ENCODE assay signal across 10 cellular contexts in genomic region chr2:58131191-58132011, GRCh38.
DNase-seq lines count a peak whose midpoint lies in the region; ATAC-seq, FAIRE-seq and TF ChIP-seq lines count a peak whose summit lies in the region.
"Had no signal": no experiment of that assay in that cellular context is flagged by ENCODE, and none has a peak within 500 bp of the region (broad histone marks: within the 10 kb centered on the region; RNA-seq: fewer than 3 reads in every experiment).

No MANE protein-coding gene starts in this region.

- peak; percentile 4 for DNase-seq in OCI-LY7 (ENCODE audit: low spot score)
- DNase-seq in fibroblast of gingiva (ENCODE audit: low read depth): peak; percentile 56
- DNase-seq in ovary: peak in 4 of 5 donors; percentile 15 to 62 (median 30)
- DNase-seq in stimulated activated naive CD8-positive, alpha-beta T cell treated with anti-CD3 and anti-CD28 coated beads, Interleukin-15, Interleukin-2, amounts not matched to agents 100 U/mL and 50 U/mL, for 24 hours: no peak
- DNase-seq in epidermal melanocyte (ENCODE audit: insufficient read length, low spot score): no peak
- DNase-seq in ecto neural progenitor cell (ENCODE audit: low spot score): no peak
- no peak for DNase-seq in central memory CD4-positive, alpha-beta T cell
- DNase-seq: naive thymus-derived CD8-positive, alpha-beta T cell had no signal

- no peak overlapping the region for H2AFZ ChIP-seq in OCI-LY7 (ENCODE audit: low read length)

- H3K4me2 ChIP-seq in OCI-LY7 (ENCODE audit: low read length): no peak overlapping the region

- FAIRE-seq in G401.6 (lab: Jason Lieb, UNC): peak; percentile 93

- H3K4me3 ChIP-seq in OCI-LY7 (ENCODE audit: low read depth, low read length, poor library complexity, severe bottlenecking) (no peak overlapping the region), ovary (no peak overlapping the region)
- H3K4me3 ChIP-seq: ascending aorta had no signal

- no peak overlapping the region for H3K27ac ChIP-seq in OCI-LY7 (ENCODE audit: low read depth, low read length, poor library complexity, severe bottlenecking)
- no peak overlapping the region for H3K27ac ChIP-seq in ovary

- no peaks in the 10 kb centered on the region for H4K20me1 ChIP-seq in OCI-LY7 (ENCODE audit: insufficient read depth, low read length)

- H3K4me1 ChIP-seq in OCI-LY7 (ENCODE audit: insufficient read depth, low read length, poor library complexity, severe bottlenecking) (no peaks in the 10 kb centered on the region), ovary (ENCODE audit: insufficient read depth) (peaks cover 3% of the 10 kb centered on the region)

- intact Hi-C loops in OCI-LY7 (cut with micrococcal nuclease; ENCODE audit: unreplicated experiment): loop anchor here (5.0 kb wide), 1 partner anchor 316 kb away; no protein-coding TSS in a partner anchor
- intact Hi-C loops in ovary (cut with DNase I): no loop called here

- POLR2A ChIA-PET in OCI-LY7 (lab: Charles Lee): no interaction called here

- no peak for TF ChIP-seq POLR2A in ovary (IDR thresholded peaks at IDR 0.05)

- no TSS peak for BruUV-seq in OCI-LY7 (replicated peaks; lab: Mats Ljungman, UMichigan)

- no peaks in the 10 kb centered on the region for H3K9me2 ChIP-seq in OCI-LY7 (ENCODE audit: insufficient read depth, low read length)

- no peak for TF ChIP-seq EP300 in ovary (IDR thresholded peaks at IDR 0.05)

- H3K36me3 ChIP-seq in OCI-LY7 (ENCODE audit: insufficient read depth, low read length) (0 out of 2 replicates have a peak, but pooled peaks cover 4% of the 10 kb centered on the region), ovary (no peaks in the 10 kb centered on the region)
- H3K36me3 ChIP-seq: ascending aorta had no signal

- 6 to 27% (median 12%) methylated on average over 5 of the region's 5 CpGs for WGBS in ovary, 3 donors

- H3K9me3 ChIP-seq in OCI-LY7 (ENCODE audit: low read length) (no peaks in the 10 kb centered on the region), ovary (no peaks in the 10 kb centered on the region)
- H3K9me3 ChIP-seq: ascending aorta had no signal

- no peak for ATAC-seq in stimulated activated naive CD8-positive, alpha-beta T cell treated with anti-CD3 and anti-CD28 coated beads, Interleukin-15, Interleukin-2, amounts not matched to agents 100 U/mL and 50 U/mL, for 24 hours
- ATAC-seq: naive thymus-derived CD8-positive, alpha-beta T cell had no signal

- no peaks in the 10 kb centered on the region for H3K79me2 ChIP-seq in OCI-LY7 (ENCODE audit: insufficient read depth, low read depth, low read length)

- no peaks in the 10 kb centered on the region for H3K27me3 ChIP-seq in ovary
- H3K27me3 ChIP-seq: ascending aorta had no signal

- TF ChIP-seq CTCF in OCI-LY7 (conservative IDR thresholded peaks at IDR 0.05; ENCODE audit: low read length) (peak; percentile 67), ovary (IDR thresholded peaks at IDR 0.05) (no peak)

- CTCF ChIA-PET in OCI-LY7 (lab: Charles Lee; ENCODE audit: unreplicated experiment): no interaction called here

Comparison
In these comparisons a context has a peak if more than half of its experiments do, and no peak if none do; other contexts are left out.
1. DNase-seq: peak in OCI-LY7 (single experiment), fibroblast of gingiva (single experiment) and ovary (4 of 5); none in stimulated activated naive CD8-positive, alpha-beta T cell treated with anti-CD3 and anti-CD28 coated beads, Interleukin-15, Interleukin-2, amounts not matched to agents 100 U/mL and 50 U/mL, for 24 hours (single experiment), epidermal melanocyte (single experiment), ecto neural progenitor cell (single experiment) and central memory CD4-positive, alpha-beta T cell (single experiment).